ENCODE assay signal across 8 cellular contexts in the genomic region with DNA sequence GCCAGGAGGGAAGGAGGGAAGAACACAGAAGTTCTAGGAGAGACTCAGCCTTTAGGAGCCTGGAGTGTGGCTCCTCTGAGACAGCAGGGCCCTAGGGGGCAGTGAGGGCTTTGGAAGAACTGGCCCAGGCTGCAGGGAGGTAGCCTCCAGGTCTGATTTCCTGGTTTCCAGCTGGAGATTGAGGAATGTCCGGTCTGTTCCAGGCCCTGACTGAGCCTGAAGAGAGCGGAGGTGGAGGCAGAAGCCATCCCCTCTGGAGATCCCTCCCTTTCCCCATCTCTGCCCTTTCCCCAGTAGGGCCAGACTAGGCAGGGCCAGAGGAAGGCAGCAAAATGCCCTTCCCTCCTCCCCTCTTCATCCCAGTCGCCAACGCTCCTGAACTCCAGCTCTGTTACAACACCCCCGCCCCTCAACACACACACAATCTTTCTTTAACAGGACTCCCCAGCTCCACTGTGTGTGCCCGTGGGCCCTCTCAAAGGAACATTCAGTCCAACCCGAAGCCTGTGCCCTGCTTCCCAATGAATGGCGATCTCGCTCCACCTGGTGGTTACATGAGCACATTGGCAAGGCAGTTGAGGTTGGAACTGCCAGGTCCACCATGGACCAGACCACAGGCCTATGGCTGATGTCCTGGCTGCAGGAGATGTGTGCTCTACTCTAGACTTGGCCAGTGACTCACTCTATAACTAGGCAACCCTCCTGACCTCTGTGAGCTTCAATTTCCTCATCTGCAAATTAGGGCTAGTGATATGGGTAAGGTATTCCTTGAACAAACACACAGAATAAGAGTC. TPM values are rescaled to one million over a fixed set of nuclear protein-coding genes. Genes with fewer than 3 reads are reported as not detected.
DNase-seq lines count a peak whose midpoint lies in the region; ATAC-seq and TF ChIP-seq lines count a peak whose summit lies in the region.

No MANE protein-coding gene starts in this region.

- H3K9ac ChIP-seq in neural cell (ENCODE audit: low read length) = no peak overlapping the region

- TF ChIP-seq EP300 in neural cell (conservative IDR thresholded peaks at IDR 0.05; ENCODE audit: poor library complexity, severe bottlenecking) = no peak

- TF ChIP-seq RAD21 in neural cell (conservative IDR thresholded peaks at IDR 0.05) = peak; percentile 76

- H3K4me3 ChIP-seq in fibroblast of villous mesenchyme (ENCODE audit: low read depth, low read length) (no peak overlapping the region), neural cell (ENCODE audit: low read length) (no peak overlapping the region)

- H3K9me2 ChIP-seq in neural cell (ENCODE audit: insufficient read depth, low read length) = no peaks in the 10 kb centered on the region

- no peaks in the 10 kb centered on the region for H3K27me3 ChIP-seq in neural cell (ENCODE audit: insufficient read depth, low read depth, low read length)

- H3K36me3 ChIP-seq in neural cell (ENCODE audit: insufficient read depth, low read length) = no peaks in the 10 kb centered on the region

- peak; percentile 77 for DNase-seq in AG09319 (ENCODE audit: extremely low read depth, low read depth)
- DNase-seq in SHP77 (lab: John Stamatoyannopoulos, UW) = peak; percentile 88 to 91
- DNase-seq in activated effector memory CD4-positive, alpha-beta T cell treated with anti-CD3 and anti-CD28 coated beads, Interleukin-2, amount 50 U/mL, for 16 hours = peak; percentile 91
- peak; percentile 91 for DNase-seq in fibroblast of villous mesenchyme (ENCODE audit: low read depth)
- DNase-seq in stimulated activated naive CD8-positive, alpha-beta T cell treated with anti-CD3 and anti-CD28 coated beads, Interleukin-15, Interleukin-2, amounts not matched to agents 100 U/mL and 50 U/mL, for 24 hours = peak; percentile 75

- no peaks in the 10 kb centered on the region for H3F3A ChIP-seq in neural cell (ENCODE audit: insufficient read depth, low read length, poor library complexity, severe bottlenecking)

- H4K20me1 ChIP-seq in neural cell (ENCODE audit: insufficient read depth) = no peaks in the 10 kb centered on the region

- peak; percentile 88 for TF ChIP-seq CTCF in AG09319 (IDR thresholded peaks at IDR 0.05; ENCODE audit: low read depth, low read length)
- TF ChIP-seq CTCF in LNCAP (IDR thresholded peaks at IDR 0.05) = peak; percentile 82
- TF ChIP-seq CTCF in fibroblast of villous mesenchyme (IDR thresholded peaks at IDR 0.05; ENCODE audit: insufficient read depth, low read depth, low read length) = peak; percentile 93
- TF ChIP-seq CTCF in neural cell (IDR thresholded peaks at IDR 0.05; ENCODE audit: poor library complexity, severe bottlenecking) = peak; percentile 77

- peak; percentile 67 for ATAC-seq in GM19351 (IDR thresholded peaks at IDR 0.05; ENCODE audit: unreplicated experiment)
- peak; percentile 95 for ATAC-seq in stimulated activated naive CD8-positive, alpha-beta T cell treated with anti-CD3 and anti-CD28 coated beads, Interleukin-15, Interleukin-2, amounts not matched to agents 100 U/mL and 50 U/mL, for 24 hours

- no peak overlapping the region for H3K27ac ChIP-seq in neural cell (ENCODE audit: low read length)

- no peaks in the 10 kb centered on the region for H3K79me2 ChIP-seq in neural cell (replicated peaks; ENCODE audit: insufficient read depth, low read length)

- no peak overlapping the region for H2AFZ ChIP-seq in neural cell (ENCODE audit: low read depth, low read length)

- H3K9me3 ChIP-seq in neural cell (ENCODE audit: low read length) = no peaks in the 10 kb centered on the region

- H3K4me2 ChIP-seq in neural cell (ENCODE audit: low read length) = no peak overlapping the region

TF ChIP-seq in neural cell, 6 proteins besides CTCF, POLR2A, EP300 and RAD21:
- TF ChIP-seq EZH2 (IDR thresholded peaks at IDR 0.05; ENCODE audit: borderline replicate concordance, insufficient read depth, low read length, poor library complexity, severe bottlenecking) (no peak), SMC3 (conservative IDR thresholded peaks at IDR 0.05; ENCODE audit: poor library complexity) (peak; percentile 88)

RNA-seq across cellular contexts. Expression of gene MAP7D1, which starts 32.0 kb away (rescaled TPM):
- total RNA-seq in fibroblast of villous mesenchyme = 142 and 187 TPM in 2 replicates
- polyA plus RNA-seq in neural cell = 142 and 156 TPM in 2 replicates
- polyA minus RNA-seq in neural cell = 102 and 119 TPM in 2 replicates

RNA-seq across cellular contexts. Expression of gene THRAP3, which starts 36.2 kb away (rescaled TPM):
- 120 and 130 TPM in 2 replicates for total RNA-seq in fibroblast of villous mesenchyme
- polyA plus RNA-seq in neural cell = 54.4 and 55.8 TPM in 2 replicates
- polyA minus RNA-seq in neural cell = 109 and 113 TPM in 2 replicates

RNA-seq across cellular contexts. Expression of gene TRAPPC3, which starts 38.7 kb away (rescaled TPM):
- total RNA-seq in fibroblast of villous mesenchyme = 94.6 and 102 TPM in 2 replicates
- 236 and 278 TPM in 2 replicates for polyA plus RNA-seq in neural cell
- 76.0 and 81.1 TPM in 2 replicates for polyA minus RNA-seq in neural cell
